Comparison of ENCODE assay signal across 18 cellular contexts in genomic region chr17:41896726-41897125, GRCh38. TPM values are rescaled to one million over a fixed set of nuclear protein-coding genes. Genes with fewer than 3 reads are reported as not detected.
DNase-seq lines count a peak whose midpoint lies in the region; ATAC-seq, FAIRE-seq and TF ChIP-seq lines count a peak whose summit lies in the region.
"Had no signal": no experiment of that assay in that cellular context is flagged by ENCODE, and none has a peak within 500 bp of the region (broad histone marks: within the 10 kb centered on the region; RNA-seq: fewer than 3 reads in every experiment).

No MANE protein-coding gene starts in this region.

- TF ChIP-seq POLR2A in HepG2 (IDR thresholded peaks at IDR 0.05; ENCODE audit: insufficient read depth in 1 of 2, low read depth in 2 of 2, low read length in 2 of 2) (0 out of 4 replicates have a peak, but pooled peaks of 1 of the 2 experiments have one; percentile 24), right lobe of liver (IDR thresholded peaks at IDR 0.05) (no peak), uterus (IDR thresholded peaks at IDR 0.05) (no peak), prostate gland (IDR thresholded peaks at IDR 0.05) (no peak)

- no peak overlapping the region for H3K4me3 Mint-ChIP-seq in endodermal cell

- DNase-seq in HepG2 (ENCODE audit: low spot score): no peak
- no peak for DNase-seq in right lobe of liver
- DNase-seq in RKO (ENCODE audit: low spot score): peak; percentile 24
- no peak for DNase-seq in endodermal cell
- no peak for DNase-seq in uterus
- DNase-seq in prostate gland (ENCODE audit: low spot score): no peak
- DNase-seq in activated effector memory CD4-positive, alpha-beta T cell treated with Interleukin-2 at 50 U/mL for 16 hours: no peak
- no peak for DNase-seq in cerebellar nuclear complex (lab: John Stamatoyannopoulos, UW)
- DNase-seq: 8988T, COR-L47, GOT3, NCI-H187 treated with DMSO at 0.1 percent for 48 hours, NCI-H446 treated with DMSO at 0.1 percent for 48 hours, NCI-H748 treated with DMSO at 0.1 percent for 48 hours, Peyer's patch, SHP77 treated with DMSO at 0.1 percent for 48 hours had no signal

- H4K20me1 ChIP-seq in HepG2 (ENCODE audit: insufficient read depth, low read length): no peaks in the 10 kb centered on the region

- no peaks in the 10 kb centered on the region for H3K27me3 ChIP-seq in HepG2 (ENCODE audit: control insufficient read depth in 1 of 2, insufficient read depth in 2 of 2, low read length in 2 of 2)
- no peaks in the 10 kb centered on the region for H3K27me3 ChIP-seq in right lobe of liver
- no peaks in the 10 kb centered on the region for H3K27me3 ChIP-seq in endodermal cell (ENCODE audit: control insufficient read depth, insufficient read depth, low read length, poor library complexity, severe bottlenecking)
- no peaks in the 10 kb centered on the region for H3K27me3 ChIP-seq in uterus
- no peaks in the 10 kb centered on the region for H3K27me3 ChIP-seq in prostate gland (replicated peaks; ENCODE audit: insufficient read depth)
- H3K27me3 ChIP-seq: Peyer's patch had no signal

- intact Hi-C loops in HepG2 (cut with micrococcal nuclease; ENCODE audit: unreplicated experiment) (no loop called here), right lobe of liver (cut with DNase I) (no loop called here), uterus (cut with DNase I; ENCODE audit: low total_unique reads) (no loop called here), prostate gland (cut with DNase I) (no loop called here)

- H3K4me2 ChIP-seq in HepG2 (ENCODE audit: low read depth, low read length): no peak overlapping the region

- H2AFZ ChIP-seq in HepG2 (ENCODE audit: low read length): no peak overlapping the region

- peaks cover 16% of the 10 kb centered on the region for H3K4me1 ChIP-seq in HepG2 (ENCODE audit: insufficient read depth, low read length)
- H3K4me1 ChIP-seq in right lobe of liver: peaks cover 0 to 17% (median 10%) of the 10 kb centered on the region in 4 donors
- H3K4me1 ChIP-seq in endodermal cell (ENCODE audit: control insufficient read depth, insufficient read depth, low read length): no peaks in the 10 kb centered on the region
- H3K4me1 ChIP-seq in uterus: no peaks in the 10 kb centered on the region
- peaks cover 2% of the 10 kb centered on the region for H3K4me1 ChIP-seq in prostate gland (replicated peaks)

- CTCF ChIA-PET in HepG2 (lab: Yijun Ruan, JAX; ENCODE audit: low intra/inter-chr PET ratio, low total read pairs): no interaction called here

- H3K36me3 ChIP-seq in HepG2 (replicated peaks in 1 of 2; ENCODE audit: control insufficient read depth in 1 of 2, insufficient read depth in 2 of 2, low read length in 2 of 2): peaks cover 51 to 84% of the 10 kb centered on the region in 2 experiments
- H3K36me3 ChIP-seq in right lobe of liver: peaks cover 5 to 58% (median 12%) of the 10 kb centered on the region in 4 donors
- peaks cover 93% of the 10 kb centered on the region for H3K36me3 ChIP-seq in endodermal cell (ENCODE audit: control insufficient read depth, insufficient read depth, low read length)
- H3K36me3 ChIP-seq in uterus: no peaks in the 10 kb centered on the region
- peaks cover 3 to 28% of the 10 kb centered on the region in 2 donors for H3K36me3 ChIP-seq in prostate gland

- H3K9me3 ChIP-seq in HepG2 (ENCODE audit: low read length) (no peaks in the 10 kb centered on the region), right lobe of liver (no peaks in the 10 kb centered on the region), endodermal cell (ENCODE audit: control insufficient read depth, low read length) (no peaks in the 10 kb centered on the region), uterus (no peaks in the 10 kb centered on the region), prostate gland (no peaks in the 10 kb centered on the region)
- H3K9me3 ChIP-seq: Peyer's patch had no signal

- BruUV-seq in HepG2 (replicated peaks; lab: Mats Ljungman, UMichigan): no TSS peak

- H3K4me3 ChIP-seq in HepG2 (replicated peaks in 1 of 3; ENCODE audit: insufficient read depth in 1 of 3, low read depth in 2 of 3, low read length in 3 of 3) (no peak overlapping the region), right lobe of liver (no peak overlapping the region), endodermal cell (ENCODE audit: low read length) (no peak overlapping the region), uterus (no peak overlapping the region), prostate gland (no peak overlapping the region)
- H3K4me3 ChIP-seq: Peyer's patch had no signal

- TF ChIP-seq CTCF in HepG2 (CRISPR knock-in tag; IDR thresholded peaks at IDR 0.05) (peak; percentile 30; the same call in 1 of the 2 replicates), right lobe of liver (IDR thresholded peaks at IDR 0.05) (no peak), endodermal cell (conservative IDR thresholded peaks at IDR 0.05) (peak; percentile 28), uterus (IDR thresholded peaks at IDR 0.05) (no peak), prostate gland (IDR thresholded peaks at IDR 0.05) (no peak)

- H3K9ac ChIP-seq in HepG2 (ENCODE audit: insufficient read depth, low read depth, low read length) (no peak overlapping the region), endodermal cell (ENCODE audit: extremely low read depth, low read length, poor library complexity, severe bottlenecking) (no peak overlapping the region)

- in situ Hi-C loops in HepG2 (cut with HindIII; ENCODE audit: extremely low pct_ligation_motif_present, low pct_unique_long_range_greater_than_20kb): no loop called here

- H3K27ac ChIP-seq in HepG2 (ENCODE audit: extremely low read length, insufficient read depth, low read length) (no peak overlapping the region), right lobe of liver (no peak overlapping the region), endodermal cell (ENCODE audit: low read depth, low read length) (no peak overlapping the region), uterus (peak overlapping the region; percentile 47 to 74), prostate gland (no peak overlapping the region)
- H3K27ac ChIP-seq: C4-2B, Peyer's patch had no signal

- H3K79me2 ChIP-seq in HepG2 (ENCODE audit: insufficient read depth, low read length): no peaks in the 10 kb centered on the region

- peaks cover 90% of the 10 kb centered on the region for H3K36me3 Mint-ChIP-seq in endodermal cell (ENCODE audit: low read depth)

- 92% methylated on average over 5 of the region's 6 CpGs for WGBS in HepG2 (ENCODE audit: low lambda C conversion rate)
- 67% methylated on average over 3 of the region's 6 CpGs for WGBS in right lobe of liver (ENCODE audit: insufficient coverage, low coverage, low lambda C conversion rate, missing lambda C conversion rate)
- 93 to 100% methylated on average over 5 to 6 of the region's 6 CpGs for WGBS in endodermal cell (ENCODE audit: insufficient coverage in 1 of 2, insufficient read length in 1 of 2), 2 experiments
- 91% methylated on average over 6 of the region's 6 CpGs for WGBS in prostate gland

- TF ChIP-seq RAD21 in HepG2 (CRISPR knock-in tag; IDR thresholded peaks at IDR 0.05): no peak

- H3K27me3 Mint-ChIP-seq in endodermal cell (ENCODE audit: insufficient read depth): no peaks in the 10 kb centered on the region

- ATAC-seq in HepG2: no peak; the same call in 2 of the 3 replicates
- ATAC-seq in right lobe of liver: no peak

- no peaks in the 10 kb centered on the region for H3K9me3 Mint-ChIP-seq in endodermal cell

- no peak for FAIRE-seq in HepG2 (lab: Jason Lieb, UNC)
- FAIRE-seq: GM12892 had no signal

- peak overlapping the region; percentile 6 for H3K27ac Mint-ChIP-seq in endodermal cell

- H3K4me1 Mint-ChIP-seq in endodermal cell: no peaks in the 10 kb centered on the region

- POLR2A ChIA-PET in HepG2 (lab: Yijun Ruan, JAX): no interaction called here

- TF ChIP-seq EP300 in HepG2 (IDR thresholded peaks at IDR 0.05; ENCODE audit: low read depth in 2 of 2, low read length in 2 of 2): no peak
- no peak for TF ChIP-seq EP300 in HepG2 (CRISPR knock-in tag; IDR thresholded peaks at IDR 0.05; ENCODE audit: borderline replicate concordance)

RNA-seq across cellular contexts. Expression of gene ACLY, which starts 22.0 kb away (rescaled TPM):
- total RNA-seq in HepG2 (2016; rRNA removed; fragmentation: Illumina TruSeq; extraction: Trizol): 218 and 277 TPM in 2 replicates
- total RNA-seq in HepG2 (2016; cell fraction: cytosol; rRNA removed; fragmentation: Illumina TruSeq; extraction: Trizol; ENCODE audit: low read depth): 24.5 and 29.0 TPM in 2 replicates
- total RNA-seq in HepG2 (2016; cell fraction: insoluble cytoplasmic fraction; rRNA removed; fragmentation: Illumina TruSeq; extraction: Trizol): 218 and 232 TPM in 2 replicates
- 75.9 and 85.9 TPM in 2 replicates for total RNA-seq in HepG2 (2016; cell fraction: membrane; rRNA removed; fragmentation: Illumina TruSeq; extraction: Trizol)
- 147 and 157 TPM in 2 replicates for total RNA-seq in HepG2 (2016; cell fraction: nucleus; rRNA removed; fragmentation: Illumina TruSeq; extraction: Trizol)
- polyA plus RNA-seq in HepG2 (2011; rRNA removed): 111 and 143 TPM in 2 replicates
- 98.4 and 118 TPM in 2 replicates for polyA plus RNA-seq in HepG2 (2011; cell fraction: cytosol; rRNA removed)
- polyA plus RNA-seq in HepG2 (2011; cell fraction: nucleus; rRNA removed): 94.3 and 115 TPM in 2 replicates
- 93.3 and 115 TPM in 2 replicates for polyA plus RNA-seq in HepG2 (2012)
- polyA plus RNA-seq in HepG2 (2016; cell fraction: cytosol; fragmentation: Illumina TruSeq; extraction: Trizol; ENCODE audit: low read depth): 12.6 and 14.2 TPM in 2 replicates
- 183 and 215 TPM in 2 replicates for polyA plus RNA-seq in HepG2 (2016; cell fraction: insoluble cytoplasmic fraction; fragmentation: Illumina TruSeq; extraction: Trizol; ENCODE audit: low read depth)
- 30.1 and 37.0 TPM in 2 replicates for polyA plus RNA-seq in HepG2 (2016; cell fraction: membrane; fragmentation: Illumina TruSeq; extraction: Trizol; ENCODE audit: low read depth)
- polyA plus RNA-seq in HepG2 (2016; cell fraction: nucleus; fragmentation: Illumina TruSeq; extraction: Trizol; ENCODE audit: insufficient read depth, low read depth): 178 and 193 TPM in 2 replicates
- polyA minus RNA-seq in HepG2 (2011; rRNA and poly(A)+ RNA removed; ENCODE audit: low replicate concordance): 364 TPM in 2 replicates
- polyA minus RNA-seq in HepG2 (2011; cell fraction: cytosol; rRNA and poly(A)+ RNA removed): 190 and 249 TPM in 2 replicates
- polyA minus RNA-seq in HepG2 (2011; cell fraction: nucleus; rRNA and poly(A)+ RNA removed): 60.3 and 96.6 TPM in 2 replicates
- 10 to 100 TPM; 16.6 to 95.9 (median 33.6) TPM for total RNA-seq in right lobe of liver
- total RNA-seq in endodermal cell: 100 to 1,000 TPM; 261 to 304 TPM
- 223 TPM for polyA plus RNA-seq in endodermal cell (2013, experiment 1 of 2)
- 225 TPM for polyA plus RNA-seq in endodermal cell (2013, experiment 2 of 2)
- 100 to 1,000 TPM in 1 of 4 donors, 10 to 100 TPM in 3; 30.0 to 108 (median 67.3) TPM for total RNA-seq in uterus
- total RNA-seq in prostate gland: 100 to 1,000 TPM; 114 to 203 TPM

RNA-seq across cellular contexts. Expression of gene KLHL11, which starts 31.5 kb away (rescaled TPM):
- total RNA-seq in HepG2 (2016; rRNA removed; fragmentation: Illumina TruSeq; extraction: Trizol) (27.5 and 37.1 TPM in 2 replicates), right lobe of liver (1 to 10 TPM; 2.9 to 7.0 (median 5.7) TPM), endodermal cell (10 to 100 TPM; 13.3 to 15.9 TPM), uterus (10 to 100 TPM; 19.7 to 73.3 (median 38.5) TPM), prostate gland (10 to 100 TPM; 24.2 to 45.0 TPM)
- total RNA-seq in HepG2 (2016; cell fraction: cytosol; rRNA removed; fragmentation: Illumina TruSeq; extraction: Trizol; ENCODE audit: low read depth): 2.5 and 3.0 TPM in 2 replicates
- total RNA-seq in HepG2 (2016; cell fraction: insoluble cytoplasmic fraction; rRNA removed; fragmentation: Illumina TruSeq; extraction: Trizol): 25.7 and 35.1 TPM in 2 replicates
- 6.3 and 7.6 TPM in 2 replicates for total RNA-seq in HepG2 (2016; cell fraction: membrane; rRNA removed; fragmentation: Illumina TruSeq; extraction: Trizol)
- total RNA-seq in HepG2 (2016; cell fraction: nucleus; rRNA removed; fragmentation: Illumina TruSeq; extraction: Trizol): 18.3 and 20.0 TPM in 2 replicates
- polyA plus RNA-seq in HepG2 (2011; rRNA removed): 7.4 and 7.7 TPM in 2 replicates
- polyA plus RNA-seq in HepG2 (2011; cell fraction: cytosol; rRNA removed): 4.0 and 5.2 TPM in 2 replicates
- polyA plus RNA-seq in HepG2 (2011; cell fraction: nucleus; rRNA removed): 5.7 and 5.8 TPM in 2 replicates
- 1.4 and 1.9 TPM in 2 replicates for polyA plus RNA-seq in HepG2 (2012)
- 0.03 and 0.08 TPM in 2 replicates for polyA plus RNA-seq in HepG2 (2016; cell fraction: cytosol; fragmentation: Illumina TruSeq; extraction: Trizol; ENCODE audit: low read depth)
- 2.2 and 2.6 TPM in 2 replicates for polyA plus RNA-seq in HepG2 (2016; cell fraction: insoluble cytoplasmic fraction; fragmentation: Illumina TruSeq; extraction: Trizol; ENCODE audit: low read depth)
- polyA plus RNA-seq in HepG2 (2016; cell fraction: membrane; fragmentation: Illumina TruSeq; extraction: Trizol; ENCODE audit: low read depth): 0.37 and 0.49 TPM in 2 replicates
- 5.5 and 6.3 TPM in 2 replicates for polyA plus RNA-seq in HepG2 (2016; cell fraction: nucleus; fragmentation: Illumina TruSeq; extraction: Trizol; ENCODE audit: insufficient read depth, low read depth)
- polyA minus RNA-seq in HepG2 (2011; rRNA and poly(A)+ RNA removed; ENCODE audit: low replicate concordance): 26.1 and 45.0 TPM in 2 replicates
- polyA minus RNA-seq in HepG2 (2011; cell fraction: cytosol; rRNA and poly(A)+ RNA removed): 22.9 and 26.0 TPM in 2 replicates
- 10.8 and 17.8 TPM in 2 replicates for polyA minus RNA-seq in HepG2 (2011; cell fraction: nucleus; rRNA and poly(A)+ RNA removed)
- 6.6 TPM for polyA plus RNA-seq in endodermal cell (2013, experiment 1 of 2)
- polyA plus RNA-seq in endodermal cell (2013, experiment 2 of 2): 6.3 TPM

RNA-seq across cellular contexts. Expression of gene ODAD4, which starts 33.7 kb away (rescaled TPM):
- total RNA-seq in HepG2 (2016; rRNA removed; fragmentation: Illumina TruSeq; extraction: Trizol): 0.53 and 0.60 TPM in 2 replicates
- 0.18 TPM in 1 of 2 replicates, not detected in the other for total RNA-seq in HepG2 (2016; cell fraction: cytosol; rRNA removed; fragmentation: Illumina TruSeq; extraction: Trizol; ENCODE audit: low read depth)
- 0.41 and 0.92 TPM in 2 replicates for total RNA-seq in HepG2 (2016; cell fraction: insoluble cytoplasmic fraction; rRNA removed; fragmentation: Illumina TruSeq; extraction: Trizol)
- 0.09 and 0.28 TPM in 2 replicates for total RNA-seq in HepG2 (2016; cell fraction: membrane; rRNA removed; fragmentation: Illumina TruSeq; extraction: Trizol)
- 0.37 and 1.4 TPM in 2 replicates for total RNA-seq in HepG2 (2016; cell fraction: nucleus; rRNA removed; fragmentation: Illumina TruSeq; extraction: Trizol)
- 0.48 and 0.73 TPM in 2 replicates for polyA plus RNA-seq in HepG2 (2011; rRNA removed)
- polyA plus RNA-seq in HepG2 (2011; cell fraction: cytosol; rRNA removed): 0.15 and 0.35 TPM in 2 replicates
- polyA plus RNA-seq in HepG2 (2011; cell fraction: nucleus; rRNA removed): 0.88 and 1.5 TPM in 2 replicates
- 0.57 and 0.59 TPM in 2 replicates for polyA plus RNA-seq in HepG2 (2012)
- 0.10 TPM in 1 of 2 replicates, not detected in the other for polyA plus RNA-seq in HepG2 (2016; cell fraction: cytosol; fragmentation: Illumina TruSeq; extraction: Trizol; ENCODE audit: low read depth)
- 0.72 and 1.5 TPM in 2 replicates for polyA plus RNA-seq in HepG2 (2016; cell fraction: insoluble cytoplasmic fraction; fragmentation: Illumina TruSeq; extraction: Trizol; ENCODE audit: low read depth)
- polyA plus RNA-seq in HepG2 (2016; cell fraction: membrane; fragmentation: Illumina TruSeq; extraction: Trizol; ENCODE audit: low read depth): 0.08 TPM in 1 of 2 replicates, not detected in the other
- polyA plus RNA-seq in HepG2 (2016; cell fraction: nucleus; fragmentation: Illumina TruSeq; extraction: Trizol; ENCODE audit: insufficient read depth, low read depth): 0.74 and 1.3 TPM in 2 replicates
- 0.48 TPM in 1 of 2 replicates, not detected in the other for polyA minus RNA-seq in HepG2 (2011; rRNA and poly(A)+ RNA removed; ENCODE audit: low replicate concordance)
- polyA minus RNA-seq in HepG2 (2011; cell fraction: cytosol; rRNA and poly(A)+ RNA removed): not detected in 2 replicates
- polyA minus RNA-seq in HepG2 (2011; cell fraction: nucleus; rRNA and poly(A)+ RNA removed): 1.3 and 4.0 TPM in 2 replicates
- total RNA-seq in right lobe of liver: under 1 TPM in 3 of 6 experiments, not detected in 3; 0.12 to 0.13 (median 0.12) TPM
- 1 to 10 TPM; 3.9 to 4.7 TPM for total RNA-seq in endodermal cell
- 4.5 TPM for polyA plus RNA-seq in endodermal cell (2013, experiment 1 of 2)
- 4.1 TPM for polyA plus RNA-seq in endodermal cell (2013, experiment 2 of 2)
- total RNA-seq in uterus: 1 to 10 TPM in 3 of 4 donors, not detected in 1; 1.8 to 3.2 (median 3.2) TPM
- 1 to 10 TPM in 1 of 2 donors, under 1 TPM in 1; 0.55 to 4.3 TPM for total RNA-seq in prostate gland

RNA-seq across cellular contexts. Expression of gene KLHL10, which starts 59.1 kb away (rescaled TPM):
- 0.04 TPM in 1 of 2 replicates, not detected in the other for total RNA-seq in HepG2 (2016; rRNA removed; fragmentation: Illumina TruSeq; extraction: Trizol)
- total RNA-seq in HepG2 (2016; cell fraction: cytosol; rRNA removed; fragmentation: Illumina TruSeq; extraction: Trizol; ENCODE audit: low read depth): 0.09 TPM in 1 of 2 replicates, not detected in the other
- total RNA-seq in HepG2 (2016; cell fraction: insoluble cytoplasmic fraction; rRNA removed; fragmentation: Illumina TruSeq; extraction: Trizol): 0.04 and 0.09 TPM in 2 replicates
- total RNA-seq in HepG2 (2016; cell fraction: membrane; rRNA removed; fragmentation: Illumina TruSeq; extraction: Trizol): not detected in 2 replicates
- not detected in 2 replicates for total RNA-seq in HepG2 (2016; cell fraction: nucleus; rRNA removed; fragmentation: Illumina TruSeq; extraction: Trizol)
- 0.05 and 0.08 TPM in 2 replicates for polyA plus RNA-seq in HepG2 (2011; rRNA removed)
- polyA plus RNA-seq in HepG2 (2011; cell fraction: cytosol; rRNA removed): 0.03 TPM in 1 of 2 replicates, not detected in the other
- polyA plus RNA-seq in HepG2 (2011; cell fraction: nucleus; rRNA removed): 0.05 and 0.13 TPM in 2 replicates
- polyA plus RNA-seq in HepG2 (2012): not detected in 2 replicates
- not detected in 2 replicates for polyA plus RNA-seq in HepG2 (2016; cell fraction: cytosol; fragmentation: Illumina TruSeq; extraction: Trizol; ENCODE audit: low read depth)
- polyA plus RNA-seq in HepG2 (2016; cell fraction: insoluble cytoplasmic fraction; fragmentation: Illumina TruSeq; extraction: Trizol; ENCODE audit: low read depth): not detected in 2 replicates
- not detected in 2 replicates for polyA plus RNA-seq in HepG2 (2016; cell fraction: membrane; fragmentation: Illumina TruSeq; extraction: Trizol; ENCODE audit: low read depth)
- not detected in 2 replicates for polyA plus RNA-seq in HepG2 (2016; cell fraction: nucleus; fragmentation: Illumina TruSeq; extraction: Trizol; ENCODE audit: insufficient read depth, low read depth)
- polyA minus RNA-seq in HepG2 (2011; rRNA and poly(A)+ RNA removed; ENCODE audit: low replicate concordance): 0.12 TPM in 1 of 2 replicates, not detected in the other
- polyA minus RNA-seq in HepG2 (2011; cell fraction: cytosol; rRNA and poly(A)+ RNA removed): not detected in 2 replicates
- polyA minus RNA-seq in HepG2 (2011; cell fraction: nucleus; rRNA and poly(A)+ RNA removed): not detected in 2 replicates
- not detected for total RNA-seq in right lobe of liver
- under 1 TPM in 1 of 2 donors, not detected in 1; 0.15 TPM for total RNA-seq in endodermal cell
- not detected for polyA plus RNA-seq in endodermal cell (2013, experiment 1 of 2)
- polyA plus RNA-seq in endodermal cell (2013, experiment 2 of 2): not detected
- 1 to 10 TPM in 1 of 4 donors, under 1 TPM in 1, not detected in 2; 0.70 to 1.2 TPM for total RNA-seq in uterus
- 1 to 10 TPM in 1 of 2 donors, under 1 TPM in 1; 0.14 to 6.5 TPM for total RNA-seq in prostate gland
- total RNA-seq: Peyer's patch had no signal

Comparison
In these comparisons a context has a peak if more than half of its experiments do, and no peak if none do; other contexts are left out.
1. CTCF ChIP-seq: peak in HepG2 (single experiment) and endodermal cell (single experiment); none in right lobe of liver (0 of 4), uterus (0 of 4) and prostate gland (0 of 4).
2. H3K27ac ChIP-seq: peak in uterus (2 of 2); none in HepG2 (single experiment), right lobe of liver (0 of 3), endodermal cell (single experiment) and prostate gland (0 of 2).